In the genomic region with DNA sequence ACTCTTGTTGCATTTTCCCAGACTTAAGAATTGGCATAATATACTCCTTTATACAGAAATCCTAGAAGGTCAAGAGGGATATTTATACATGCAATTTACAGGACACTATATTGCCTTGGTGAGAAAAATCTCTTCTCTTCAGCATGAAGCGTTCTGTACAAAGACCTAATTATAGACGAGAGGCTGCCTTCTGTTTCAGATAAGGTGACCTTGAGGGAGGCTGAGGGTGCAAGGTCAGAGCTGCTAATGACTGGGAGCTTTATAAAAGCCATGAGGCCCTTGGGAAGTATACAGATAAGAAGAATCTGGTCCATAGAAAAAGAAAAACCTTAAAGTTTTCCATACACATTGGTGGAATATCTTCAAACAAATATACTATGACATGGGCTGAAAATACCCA, we compare ENCODE assay signal across 22 cellular contexts.
DNase-seq lines count a peak whose midpoint lies in the region; ATAC-seq, FAIRE-seq and TF ChIP-seq lines count a peak whose summit lies in the region.
"Had no signal": no experiment of that assay in that cellular context is flagged by ENCODE, and none has a peak within 500 bp of the region (broad histone marks: within the 10 kb centered on the region; RNA-seq: fewer than 3 reads in every experiment).

No MANE protein-coding gene starts in this region.

- H3K4me3 ChIP-seq in liver (ENCODE audit: low read depth in 1 of 3, low read length in 3 of 3) (no peak overlapping the region), HepG2 (replicated peaks in 1 of 3; ENCODE audit: insufficient read depth in 1 of 3, low read depth in 2 of 3, low read length in 3 of 3) (no peak overlapping the region), heart left ventricle (no peak overlapping the region)
- H3K4me3 ChIP-seq: BLaER1, GM12878, GM23248 had no signal

- H3K9ac ChIP-seq in liver (ENCODE audit: low read depth in 1 of 2, low read length in 2 of 2) (no peak overlapping the region), HepG2 (ENCODE audit: insufficient read depth, low read depth, low read length) (no peak overlapping the region)
- H3K9ac ChIP-seq: BLaER1, GM23248 had no signal

- H3K9me3 ChIP-seq in liver (ENCODE audit: control insufficient read depth in 4 of 4, low read length in 3 of 4), result no peaks in the 10 kb centered on the region
- no peaks in the 10 kb centered on the region for H3K9me3 ChIP-seq in HepG2 (ENCODE audit: low read length)
- peaks cover 0 to 3% (median 0%) of the 10 kb centered on the region in 12 donors for H3K9me3 ChIP-seq in heart left ventricle
- H3K9me3 ChIP-seq: Caco-2 had no signal

- DNase-seq in HepG2 (ENCODE audit: low spot score) (no peak), heart left ventricle (no peak), left ventricle myocardium superior (no peak), DMS153 treated with DMSO at 0.1 percent for 48 hours (lab: John Stamatoyannopoulos, UW; ENCODE audit: unreplicated experiment) (no peak), SK-N-DZ (ENCODE audit: low spot score) (no peak), NCI-H524 treated with DMSO at 0.1 percent for 48 hours (lab: John Stamatoyannopoulos, UW) (no peak)
- DNase-seq: Caco-2; CD4-positive, CD25-positive, alpha-beta regulatory T cell; CD8-positive, alpha-beta T cell; DMS153; DMS79; EL; GDM1; GM23248; H7; HCEC 1CT had no signal

- TF ChIP-seq RAD21 in liver (IDR thresholded peaks at IDR 0.05) (no peak), HepG2 (CRISPR knock-in tag; IDR thresholded peaks at IDR 0.05) (no peak)

- H3K27me3 ChIP-seq in liver (ENCODE audit: control insufficient read depth in 4 of 4, insufficient read depth in 4 of 4, low read length in 3 of 4) (no peaks in the 10 kb centered on the region), HepG2 (ENCODE audit: control insufficient read depth in 1 of 2, insufficient read depth in 2 of 2, low read length in 2 of 2) (peaks cover 0 to 4% of the 10 kb centered on the region in 2 experiments; a peak in 2 of 5 replicates), heart left ventricle (no peaks in the 10 kb centered on the region)
- H3K27me3 ChIP-seq: BLaER1 had no signal

- H3K36me3 ChIP-seq in liver (ENCODE audit: control insufficient read depth in 4 of 4, insufficient read depth in 3 of 4, low read depth in 1 of 4, low read length in 3 of 4) (no peaks in the 10 kb centered on the region), HepG2 (replicated peaks in 1 of 2; ENCODE audit: control insufficient read depth in 1 of 2, insufficient read depth in 2 of 2, low read length in 2 of 2) (no peaks in the 10 kb centered on the region), heart left ventricle (no peaks in the 10 kb centered on the region)
- H3K36me3 ChIP-seq: BLaER1 had no signal

- H3K27ac ChIP-seq in liver (ENCODE audit: low read depth in 1 of 2, low read length in 2 of 2) (no peak overlapping the region), HepG2 (ENCODE audit: extremely low read length, insufficient read depth, low read length) (no peak overlapping the region), heart left ventricle (peak overlapping the region in 7 of 12 donors; percentile 26 to 82 (median 58))
- H3K27ac ChIP-seq: BLaER1, C4-2B, GM23248 had no signal

- TF ChIP-seq POLR2A in HepG2 (IDR thresholded peaks at IDR 0.05; ENCODE audit: insufficient read depth in 1 of 2, low read depth in 2 of 2, low read length in 2 of 2), result no peak
- TF ChIP-seq POLR2A in heart left ventricle (IDR thresholded peaks at IDR 0.05), result no peak

- no peaks in the 10 kb centered on the region for H4K20me1 ChIP-seq in HepG2 (ENCODE audit: insufficient read depth, low read length)
- H4K20me1 ChIP-seq: BLaER1 had no signal

- intact Hi-C loops in HepG2 (cut with micrococcal nuclease; ENCODE audit: unreplicated experiment), result no loop called here
- intact Hi-C loops in heart left ventricle (cut with DNase I), result loop anchor here in 6 of 10 donors (5.0 to 10.0 kb wide), 3 partner anchors 150 to 570 kb away; no protein-coding TSS in a partner anchor
- intact Hi-C loops in left ventricle myocardium superior (cut with micrococcal nuclease), result no loop called here

- 48% methylated on average over 2 of the region's 2 CpGs for WGBS in liver
- 2% methylated on average over 2 of the region's 2 CpGs for WGBS in HepG2 (ENCODE audit: low lambda C conversion rate)
- WGBS in heart left ventricle, 4 donors, result 20 to 29% (median 24%) methylated on average over 2 of the region's 2 CpGs

- in situ Hi-C loops in HepG2 (cut with HindIII; ENCODE audit: extremely low pct_ligation_motif_present, low pct_unique_long_range_greater_than_20kb), result no loop called here

- BruUV-seq in HepG2 (replicated peaks; lab: Mats Ljungman, UMichigan), result no TSS peak

- no peak overlapping the region for H3K4me2 ChIP-seq in HepG2 (ENCODE audit: low read depth, low read length)
- H3K4me2 ChIP-seq: BLaER1 had no signal

- TF ChIP-seq EP300 in HepG2 (IDR thresholded peaks at IDR 0.05; ENCODE audit: low read depth in 2 of 2, low read length in 2 of 2), result no peak
- no peak for TF ChIP-seq EP300 in HepG2 (CRISPR knock-in tag; IDR thresholded peaks at IDR 0.05; ENCODE audit: borderline replicate concordance)

- POLR2A ChIA-PET in HepG2 (lab: Yijun Ruan, JAX), result no interaction called here

- H3K79me2 ChIP-seq in HepG2 (ENCODE audit: insufficient read depth, low read length), result no peaks in the 10 kb centered on the region

- TF ChIP-seq CTCF in liver (IDR thresholded peaks at IDR 0.05; ENCODE audit: low read depth, low read length, missing input control) (no peak), HepG2 (CRISPR knock-in tag; IDR thresholded peaks at IDR 0.05) (no peak), heart left ventricle (IDR thresholded peaks at IDR 0.05) (no peak)

- FAIRE-seq in HepG2 (lab: Jason Lieb, UNC), result no peak
- FAIRE-seq: GM12878, GM19239, H1 had no signal

- ATAC-seq in HepG2, result no peak
- peak; percentile 42 to 71 (median 68) for ATAC-seq in heart left ventricle
- ATAC-seq in left ventricle myocardium superior, result peak; percentile 70
- ATAC-seq: CD8-positive, alpha-beta T cell; GM12878 had no signal

- CTCF ChIA-PET in HepG2 (lab: Yijun Ruan, JAX; ENCODE audit: low intra/inter-chr PET ratio, low total read pairs), result no interaction called here

- H2AFZ ChIP-seq in HepG2 (ENCODE audit: low read length), result no peak overlapping the region
- H2AFZ ChIP-seq: GM23248 had no signal

- H3K4me1 ChIP-seq in liver (ENCODE audit: control insufficient read depth in 4 of 4, insufficient read depth in 4 of 4, low read length in 3 of 4) (no peaks in the 10 kb centered on the region), HepG2 (ENCODE audit: insufficient read depth, low read length) (no peaks in the 10 kb centered on the region), heart left ventricle (peaks cover 0 to 20% (median 0%) of the 10 kb centered on the region in 12 donors)
- H3K4me1 ChIP-seq: BLaER1, Caco-2 had no signal

TF ChIP-seq in liver, 16 proteins besides CTCF, POLR2A, EP300 and RAD21:
- peak; percentile 89 for TF ChIP-seq NR2F2 (IDR thresholded peaks at IDR 0.05)
- TF ChIP-seq, protein P1, sequence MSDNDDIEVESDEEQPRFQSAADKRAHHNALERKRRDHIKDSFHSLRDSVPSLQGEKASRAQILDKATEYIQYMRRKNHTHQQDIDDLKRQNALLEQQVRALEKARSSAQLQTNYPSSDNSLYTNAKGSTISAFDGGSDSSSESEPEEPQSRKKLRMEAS (IDR thresholded peaks at IDR 0.05), result no peak

TF ChIP-seq in HepG2, 621 proteins besides CTCF, POLR2A, EP300 and RAD21 (continues in another document):
- no peak for TF ChIP-seq ZFP62 (CRISPR knock-in tag; IDR thresholded peaks at IDR 0.05)
- TF ChIP-seq ZNF546 (CRISPR knock-in tag; conservative IDR thresholded peaks at IDR 0.05), result no peak
- TF ChIP-seq ZMAT3 (CRISPR knock-in tag; conservative IDR thresholded peaks at IDR 0.05), result no peak
- TF ChIP-seq HOXA3 (CRISPR knock-in tag; IDR thresholded peaks at IDR 0.05), result no peak
- no peak for TF ChIP-seq ZBTB25 (CRISPR knock-in tag; IDR thresholded peaks at IDR 0.05)
- no peak for TF ChIP-seq SETDB1 (CRISPR knock-in tag; IDR thresholded peaks at IDR 0.05; ENCODE audit: borderline replicate concordance)
- no peak for TF ChIP-seq ZNF674 (CRISPR knock-in tag; IDR thresholded peaks at IDR 0.05; ENCODE audit: low read depth)
- no peak for TF ChIP-seq GMEB2 (CRISPR knock-in tag; IDR thresholded peaks at IDR 0.05; ENCODE audit: low read depth)
- TF ChIP-seq HOXA7 (CRISPR knock-in tag; IDR thresholded peaks at IDR 0.05), result no peak
- no peak for TF ChIP-seq SNAI1 (CRISPR knock-in tag; IDR thresholded peaks at IDR 0.05; ENCODE audit: borderline replicate concordance)
- no peak for TF ChIP-seq FOSL1 (CRISPR knock-in tag; IDR thresholded peaks at IDR 0.05; ENCODE audit: borderline replicate concordance)

Comparison
In these comparisons a context has a peak if more than half of its experiments do, and no peak if none do; other contexts are left out.
1. intact Hi-C loops: an anchor here in heart left ventricle (5.0 to 10.0 kb wide); none called in HepG2 and left ventricle myocardium superior.
2. H3K27ac ChIP-seq: peak in heart left ventricle (7 of 12); none in liver (0 of 2) and HepG2 (single experiment).